ENCODE assay signal across 1 cellular context in genomic region chr17:45619983-45620382, GRCh38.
TF ChIP-seq lines count a peak whose summit lies in the region.

No MANE protein-coding gene starts in this region.

TF ChIP-seq in HEK293, 187 proteins besides CTCF, POLR2A, EP300 and RAD21 (continued from another document):
- TF ChIP-seq KLF8 (tag by site-specific recombination; IDR thresholded peaks at IDR 0.05): 0 out of 2 replicates have a peak, but pooled peaks have one; percentile 48
- TF ChIP-seq ZNF639 (tag by site-specific recombination; IDR thresholded peaks at IDR 0.05): peak; percentile 36; the same call in 1 of the 2 replicates
- peak; percentile 70; the same call in 1 of the 2 replicates for TF ChIP-seq PBX3 (CRISPR knock-in tag; IDR thresholded peaks at IDR 0.05)
- TF ChIP-seq ZBTB48 (tag by site-specific recombination; IDR thresholded peaks at IDR 0.05): peak; percentile 71
- TF ChIP-seq PRDM10 (tag by site-specific recombination; IDR thresholded peaks at IDR 0.05): peak; percentile 47; the same call in 1 of the 2 replicates
- TF ChIP-seq ZNF701 (tag by site-specific recombination; IDR thresholded peaks at IDR 0.05): peak; percentile 67; the same call in 1 of the 2 replicates
- TF ChIP-seq KLF9 (tag by site-specific recombination; IDR thresholded peaks at IDR 0.05; ENCODE audit: low read depth): peak; percentile 30; the same call in 1 of the 2 replicates
- peak; percentile 42 for TF ChIP-seq ZBTB26 (tag by site-specific recombination; optimal IDR thresholded peaks at IDR 0.05)
- peak; percentile 63 for TF ChIP-seq PATZ1 (tag by site-specific recombination; IDR thresholded peaks at IDR 0.05)
- TF ChIP-seq SP3 (tag by site-specific recombination; IDR thresholded peaks at IDR 0.05): peak; percentile 81
- TF ChIP-seq MZF1 (tag by site-specific recombination; IDR thresholded peaks at IDR 0.05; ENCODE audit: borderline replicate concordance): peak; percentile 58; the same call in 1 of the 2 replicates
- peak; percentile 92 for TF ChIP-seq ZBTB20 (tag by site-specific recombination; IDR thresholded peaks at IDR 0.05)
- peak; percentile 91 for TF ChIP-seq SP2 (tag by site-specific recombination; IDR thresholded peaks at IDR 0.05)
- TF ChIP-seq ZXDB (tag by site-specific recombination; IDR thresholded peaks at IDR 0.05): 0 out of 2 replicates have a peak, but pooled peaks have one; percentile 26
- peak; percentile 57 for TF ChIP-seq ZNF335 (tag by site-specific recombination; conservative IDR thresholded peaks at IDR 0.05)
- peak; percentile 53 for TF ChIP-seq ZBTB8A (tag by site-specific recombination; IDR thresholded peaks at IDR 0.05)
